In the genomic region with DNA sequence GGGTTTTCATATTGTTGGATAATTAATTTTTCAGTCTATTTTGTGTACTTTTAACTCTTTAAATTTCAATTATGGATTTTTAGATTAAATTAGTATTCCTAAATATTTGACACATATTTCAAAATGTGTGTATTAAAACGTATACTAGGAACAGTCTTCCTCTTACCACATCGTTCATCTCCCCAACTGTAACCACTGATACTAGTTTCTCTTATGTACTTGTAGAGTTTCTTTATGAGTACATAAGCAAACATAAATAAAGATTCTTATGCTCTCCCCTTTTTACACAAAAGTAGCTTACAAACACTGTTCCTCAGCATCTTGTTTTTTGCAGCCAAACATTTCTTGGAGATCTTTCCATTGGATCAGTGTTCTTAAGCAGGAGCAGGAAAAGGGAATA, we compare ENCODE assay signal across 1 cellular context.
TF ChIP-seq lines count a peak whose summit lies in the region.

No MANE protein-coding gene starts in this region.

TF ChIP-seq in GM12878, 131 proteins besides CTCF, POLR2A, EP300 and RAD21:
- TF ChIP-seq, protein P1, sequence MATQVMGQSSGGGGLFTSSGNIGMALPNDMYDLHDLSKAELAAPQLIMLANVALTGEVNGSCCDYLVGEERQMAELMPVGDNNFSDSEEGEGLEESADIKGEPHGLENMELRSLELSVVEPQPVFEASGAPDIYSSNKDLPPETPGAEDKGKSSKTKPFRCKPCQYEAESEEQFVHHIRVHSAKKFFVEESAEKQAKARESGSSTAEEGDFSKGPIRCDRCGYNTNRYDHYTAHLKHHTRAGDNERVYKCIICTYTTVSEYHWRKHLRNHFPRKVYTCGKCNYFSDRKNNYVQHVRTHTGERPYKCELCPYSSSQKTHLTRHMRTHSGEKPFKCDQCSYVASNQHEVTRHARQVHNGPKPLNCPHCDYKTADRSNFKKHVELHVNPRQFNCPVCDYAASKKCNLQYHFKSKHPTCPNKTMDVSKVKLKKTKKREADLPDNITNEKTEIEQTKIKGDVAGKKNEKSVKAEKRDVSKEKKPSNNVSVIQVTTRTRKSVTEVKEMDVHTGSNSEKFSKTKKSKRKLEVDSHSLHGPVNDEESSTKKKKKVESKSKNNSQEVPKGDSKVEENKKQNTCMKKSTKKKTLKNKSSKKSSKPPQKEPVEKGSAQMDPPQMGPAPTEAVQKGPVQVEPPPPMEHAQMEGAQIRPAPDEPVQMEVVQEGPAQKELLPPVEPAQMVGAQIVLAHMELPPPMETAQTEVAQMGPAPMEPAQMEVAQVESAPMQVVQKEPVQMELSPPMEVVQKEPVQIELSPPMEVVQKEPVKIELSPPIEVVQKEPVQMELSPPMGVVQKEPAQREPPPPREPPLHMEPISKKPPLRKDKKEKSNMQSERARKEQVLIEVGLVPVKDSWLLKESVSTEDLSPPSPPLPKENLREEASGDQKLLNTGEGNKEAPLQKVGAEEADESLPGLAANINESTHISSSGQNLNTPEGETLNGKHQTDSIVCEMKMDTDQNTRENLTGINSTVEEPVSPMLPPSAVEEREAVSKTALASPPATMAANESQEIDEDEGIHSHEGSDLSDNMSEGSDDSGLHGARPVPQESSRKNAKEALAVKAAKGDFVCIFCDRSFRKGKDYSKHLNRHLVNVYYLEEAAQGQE (IDR thresholded peaks at IDR 0.05; ENCODE audit: low read depth, low read length), result no peak
- TF ChIP-seq CBX3 (IDR thresholded peaks at IDR 0.05; ENCODE audit: borderline replicate concordance, low read depth), result no peak
- TF ChIP-seq RUNX3 (IDR thresholded peaks at IDR 0.05; ENCODE audit: low read length), result peak; percentile 65; the same call in 1 of the 2 replicates
- TF ChIP-seq NFIC (IDR thresholded peaks at IDR 0.05; ENCODE audit: low read depth, low read length), result peak; percentile 38; the same call in 1 of the 2 replicates
- TF ChIP-seq, protein P2, sequence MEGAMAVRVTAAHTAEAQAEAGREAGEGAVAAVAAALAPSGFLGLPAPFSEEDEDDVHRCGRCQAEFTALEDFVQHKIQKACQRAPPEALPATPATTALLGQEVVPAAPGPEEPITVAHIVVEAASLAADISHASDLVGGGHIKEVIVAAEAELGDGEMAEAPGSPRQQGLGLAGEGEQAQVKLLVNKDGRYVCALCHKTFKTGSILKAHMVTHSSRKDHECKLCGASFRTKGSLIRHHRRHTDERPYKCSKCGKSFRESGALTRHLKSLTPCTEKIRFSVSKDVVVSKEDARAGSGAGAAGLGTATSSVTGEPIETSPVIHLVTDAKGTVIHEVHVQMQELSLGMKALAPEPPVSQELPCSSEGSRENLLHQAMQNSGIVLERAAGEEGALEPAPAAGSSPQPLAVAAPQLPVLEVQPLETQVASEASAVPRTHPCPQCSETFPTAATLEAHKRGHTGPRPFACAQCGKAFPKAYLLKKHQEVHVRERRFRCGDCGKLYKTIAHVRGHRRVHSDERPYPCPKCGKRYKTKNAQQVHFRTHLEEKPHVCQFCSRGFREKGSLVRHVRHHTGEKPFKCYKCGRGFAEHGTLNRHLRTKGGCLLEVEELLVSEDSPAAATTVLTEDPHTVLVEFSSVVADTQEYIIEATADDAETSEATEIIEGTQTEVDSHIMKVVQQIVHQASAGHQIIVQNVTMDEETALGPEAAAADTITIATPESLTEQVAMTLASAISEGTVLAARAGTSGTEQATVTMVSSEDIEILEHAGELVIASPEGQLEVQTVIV (IDR thresholded peaks at IDR 0.05; ENCODE audit: borderline replicate concordance, partially characterized antibody), result no peak
- TF ChIP-seq JUNB (IDR thresholded peaks at IDR 0.05), result peak; percentile 61
- 0 out of 2 replicates have a peak, but pooled peaks have one; percentile 10 for TF ChIP-seq CREM (IDR thresholded peaks at IDR 0.05; ENCODE audit: low read depth)
TF ChIP-seq in GM12878: peak in this region for 4.
